Comparison of ENCODE assay signal across 17 cellular contexts in genomic region chr9:116190997-116191396, GRCh38. TPM values are rescaled to one million over a fixed set of nuclear protein-coding genes. Genes with fewer than 3 reads are reported as not detected.
DNase-seq lines count a peak whose midpoint lies in the region; ATAC-seq and TF ChIP-seq lines count a peak whose summit lies in the region.
"Had no signal": no experiment of that assay in that cellular context is flagged by ENCODE, and none has a peak within 500 bp of the region (broad histone marks: within the 10 kb centered on the region; RNA-seq: fewer than 3 reads in every experiment).

No MANE protein-coding gene starts in this region.

- intact Hi-C loops in gastrocnemius medialis (cut with DNase I; ENCODE audit: low total_unique reads) = no loop called here

- H3K27me3 ChIP-seq in brain microvascular endothelial cell (replicated peaks) (no peaks in the 10 kb centered on the region), gastrocnemius medialis (no peaks in the 10 kb centered on the region)
- H3K27me3 ChIP-seq: BLaER1, esophagus squamous epithelium had no signal

- H3K4me3 ChIP-seq in brain microvascular endothelial cell (ENCODE audit: low read depth, low read length) = no peak overlapping the region
- no peak overlapping the region for H3K4me3 ChIP-seq in gastrocnemius medialis
- H3K4me3 ChIP-seq: BLaER1, esophagus squamous epithelium, GM12878, psoas muscle had no signal

- TF ChIP-seq CTCF in brain microvascular endothelial cell (IDR thresholded peaks at IDR 0.05; ENCODE audit: low read depth, low read length, missing control alignments) (no peak), gastrocnemius medialis (IDR thresholded peaks at IDR 0.05 in 4 of 5, conservative IDR thresholded peaks at IDR 0.05 in 1 of 5) (no peak)

- H3K27ac ChIP-seq in brain microvascular endothelial cell = peak overlapping the region; percentile 81
- H3K27ac ChIP-seq in gastrocnemius medialis = no peak overlapping the region
- H3K27ac ChIP-seq: BLaER1, esophagus squamous epithelium, psoas muscle, VCaP had no signal

- peak; percentile 60 for DNase-seq in AG08395 (ENCODE audit: low spot score)
- DNase-seq in LHCN-M2 (ENCODE audit: low read depth) = peak; percentile 73
- DNase-seq in brain microvascular endothelial cell = peak; percentile 87
- DNase-seq in iris pigment epithelial cell (ENCODE audit: low read depth) = peak; percentile 90
- no peak for DNase-seq in central memory CD4-positive, alpha-beta T cell
- DNase-seq in COLO829 (ENCODE audit: low spot score) = no peak
- no peak for DNase-seq in SKM-1 treated with dmso at 0.1 percent for 144 hours (lab: John Stamatoyannopoulos, UW; ENCODE audit: unreplicated experiment)
- no peak for DNase-seq in gastrocnemius medialis
- DNase-seq: activated CD8-positive, alpha-beta memory T cell treated with anti-CD3 and anti-CD28 coated beads, Interleukin-2, amount 10 ng/mL, durations not matched to agents 7 days and 5 days; DMS79; esophagus squamous epithelium; NCI-H2081; psoas muscle; stimulated activated CD4-positive, alpha-beta T cell treated with anti-CD3 and anti-CD28 coated beads, Interleukin-1b, Interleukin-23, amount 100 ng/mL, for 48 hours had no signal

- peaks cover 65% of the 10 kb centered on the region for H3K36me3 ChIP-seq in brain microvascular endothelial cell (replicated peaks)
- no peaks in the 10 kb centered on the region for H3K36me3 ChIP-seq in gastrocnemius medialis
- H3K36me3 ChIP-seq: BLaER1 had no signal

- no peak for TF ChIP-seq POLR2A in gastrocnemius medialis (IDR thresholded peaks at IDR 0.05)

- in situ Hi-C loops in brain microvascular endothelial cell (cut with HindIII; ENCODE audit: low pct_ligation_motif_present, low sequenced_read_pairs) = no loop called here
- in situ Hi-C loops in gastrocnemius medialis (cut with MboI; ENCODE audit: low sequenced_read_pairs in 4 of 4) = no loop called here

- ATAC-seq in gastrocnemius medialis = no peak
- ATAC-seq: activated CD8-positive, alpha-beta memory T cell treated with anti-CD3 and anti-CD28 coated beads, Interleukin-2, amount 10 ng/mL, durations not matched to agents 7 days and 5 days; psoas muscle had no signal

- H3K9me3 ChIP-seq in gastrocnemius medialis = no peaks in the 10 kb centered on the region
- H3K9me3 ChIP-seq: BLaER1, esophagus squamous epithelium, psoas muscle had no signal

- no peaks in the 10 kb centered on the region for H3K4me1 ChIP-seq in gastrocnemius medialis
- H3K4me1 ChIP-seq: BLaER1, psoas muscle had no signal

RNA-seq across cellular contexts. Expression of gene PAPPA, which starts 37.4 kb away (rescaled TPM):
- total RNA-seq in LHCN-M2 (2014; rRNA removed) (3.0 and 4.7 TPM in 2 replicates), gastrocnemius medialis (1 to 10 TPM in 3 of 4 donors, under 1 TPM in 1; 0.56 to 2.1 (median 1.4) TPM)
- polyA plus RNA-seq in LHCN-M2 (2012) = 1.5 TPM
- total RNA-seq: activated CD8-positive, alpha-beta memory T cell treated with anti-CD3 and anti-CD28 coated beads, Interleukin-2, amount 10 ng/mL, durations not matched to agents 7 days and 5 days had no signal

Comparison
In these comparisons a context has a peak if more than half of its experiments do, and no peak if none do; other contexts are left out.
1. DNase-seq: peak in AG08395 (single experiment), LHCN-M2 (single experiment), brain microvascular endothelial cell (single experiment) and iris pigment epithelial cell (single experiment); none in central memory CD4-positive, alpha-beta T cell (single experiment), COLO829 (single experiment), SKM-1 treated with dmso at 0.1 percent for 144 hours (single experiment) and gastrocnemius medialis (0 of 2).